ENCODE assay signal across 8 cellular contexts in the genomic region with DNA sequence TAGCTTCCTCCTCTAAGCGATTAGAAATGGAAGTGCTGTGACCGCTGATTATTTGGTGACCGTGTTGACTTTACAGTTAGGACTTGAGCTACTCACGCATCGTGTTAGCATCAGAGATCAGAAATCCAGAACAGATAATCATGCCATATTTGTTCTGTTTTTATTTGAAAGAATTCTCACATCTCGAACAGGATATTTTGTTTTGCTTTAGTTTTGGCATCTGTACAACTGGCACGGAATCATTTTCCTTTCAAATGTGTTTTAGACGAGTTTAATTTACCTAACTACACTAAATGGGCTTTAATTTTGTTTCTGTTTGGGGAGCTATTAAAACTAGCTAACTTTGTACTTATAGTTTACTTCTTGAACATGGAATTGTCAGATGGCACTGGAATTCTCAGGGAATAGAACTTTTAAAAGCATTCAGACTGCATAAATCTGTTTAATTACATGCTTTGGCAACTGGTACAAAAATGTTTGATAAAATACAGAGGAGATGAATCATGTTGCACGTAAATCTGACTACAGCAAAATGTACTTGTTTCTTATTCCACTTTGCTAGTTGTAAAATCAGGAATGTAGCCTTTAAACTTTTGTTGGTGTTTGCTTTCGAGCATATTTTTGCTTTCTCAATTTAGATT. TPM values are rescaled to one million over a fixed set of nuclear protein-coding genes. Genes with fewer than 3 reads are reported as not detected.
DNase-seq lines count a peak whose midpoint lies in the region; ATAC-seq and TF ChIP-seq lines count a peak whose summit lies in the region.

No MANE protein-coding gene starts in this region.

- peak overlapping the region; percentile 90 to 94 for H3K27ac Mint-ChIP-seq in activated naive CD4-positive, alpha-beta T cell treated with anti-CD3 and anti-CD28 coated beads, Interleukin-2, amount 50 U/mL, for 72 hours

- peaks cover 10 to 16% of the 10 kb centered on the region in 2 donors for H3K36me3 Mint-ChIP-seq in activated naive CD4-positive, alpha-beta T cell treated with anti-CD3 and anti-CD28 coated beads, Interleukin-2, amount 50 U/mL, for 72 hours

- H3K9me3 ChIP-seq in right atrium auricular region, result no peaks in the 10 kb centered on the region
- no peaks in the 10 kb centered on the region for H3K9me3 ChIP-seq in iPS-18c (ENCODE audit: control insufficient read depth, insufficient read depth, low read length)
- no peaks in the 10 kb centered on the region for H3K9me3 ChIP-seq in subcutaneous abdominal adipose tissue (ENCODE audit: control insufficient read depth in 5 of 5, low read length in 5 of 5)

- H3K27me3 ChIP-seq in right atrium auricular region, result no peaks in the 10 kb centered on the region
- no peaks in the 10 kb centered on the region for H3K27me3 ChIP-seq in subcutaneous abdominal adipose tissue (ENCODE audit: control insufficient read depth in 5 of 5, insufficient read depth in 4 of 5, low read length in 5 of 5)

- intact Hi-C loops in Right ventricle myocardium inferior (cut with DNase I), result loop anchor here (5.0 to 10.0 kb wide), 5 partner anchors 46 to 908 kb away; partner anchors contain the start of genes PPP1R1C and UBE2E3

- H3K9ac ChIP-seq in subcutaneous abdominal adipose tissue (ENCODE audit: low read length in 5 of 5), result peak overlapping the region; percentile 53 to 96 (median 85)

- peak overlapping the region; percentile 97 to 99 for H3K27ac ChIP-seq in right atrium auricular region
- peak overlapping the region; percentile 94 for H3K27ac ChIP-seq in subcutaneous abdominal adipose tissue (ENCODE audit: low read depth, low read length)

- ATAC-seq in Right ventricle myocardium inferior (no peak), HG03097 (IDR thresholded peaks at IDR 0.05; ENCODE audit: low FRiP score, unreplicated experiment) (no peak)
- no peak for ATAC-seq in activated naive CD4-positive, alpha-beta T cell treated with anti-CD3 and anti-CD28 coated beads, Interleukin-2, amount 50 U/mL, for 72 hours

- H3K4me1 ChIP-seq in right atrium auricular region (peaks cover 0 to 50% of the 10 kb centered on the region in 2 donors), subcutaneous abdominal adipose tissue (ENCODE audit: control insufficient read depth in 5 of 5, insufficient read depth in 5 of 5, low read length in 5 of 5) (peaks cover 0 to 30% (median 26%) of the 10 kb centered on the region in 5 donors)

- H3K9me3 Mint-ChIP-seq in activated naive CD4-positive, alpha-beta T cell treated with anti-CD3 and anti-CD28 coated beads, Interleukin-2, amount 50 U/mL, for 72 hours, result no peaks in the 10 kb centered on the region

- H3K4me3 ChIP-seq in right atrium auricular region (peak overlapping the region; percentile 93 to 96), iPS-18c (ENCODE audit: insufficient read depth, low read depth, low read length) (peak overlapping the region; percentile 84), subcutaneous abdominal adipose tissue (ENCODE audit: low read depth in 1 of 5, low read length in 5 of 5) (peak overlapping the region; percentile 80 to 100 (median 97))

- no peak for TF ChIP-seq CTCF in right atrium auricular region (IDR thresholded peaks at IDR 0.05)

- H3K36me3 ChIP-seq in right atrium auricular region (no peaks in the 10 kb centered on the region), subcutaneous abdominal adipose tissue (ENCODE audit: control insufficient read depth in 5 of 5, insufficient read depth in 5 of 5, low read length in 5 of 5) (peaks cover 0 to 3% (median 0%) of the 10 kb centered on the region in 5 donors)

- DNase-seq in right atrium auricular region (ENCODE audit: low spot score) (no peak), Right ventricle myocardium inferior (ENCODE audit: missing footprints) (no peak), D341Med (ENCODE audit: low spot score) (no peak), HuH-7.5 (ENCODE audit: low spot score) (no peak)
- DNase-seq in activated naive CD4-positive, alpha-beta T cell treated with anti-CD3 and anti-CD28 coated beads, Interleukin-2, amount 50 U/mL, for 72 hours (ENCODE audit: low spot score in 2 of 2), result no peak

RNA-seq across cellular contexts. Expression of gene ITPRID2, which starts 1.4 kb away (rescaled TPM):
- total RNA-seq in right atrium auricular region, result 10 to 100 TPM; 52.0 to 56.5 TPM
- total RNA-seq in Right ventricle myocardium inferior, result 64.5 TPM
- total RNA-seq in activated naive CD4-positive, alpha-beta T cell treated with anti-CD3 and anti-CD28 coated beads, Interleukin-2, amount 50 U/mL, for 72 hours, result 10 to 100 TPM; 35.3 to 70.5 TPM
